19 cellular contexts compared by ENCODE assay signal in the genomic region with DNA sequence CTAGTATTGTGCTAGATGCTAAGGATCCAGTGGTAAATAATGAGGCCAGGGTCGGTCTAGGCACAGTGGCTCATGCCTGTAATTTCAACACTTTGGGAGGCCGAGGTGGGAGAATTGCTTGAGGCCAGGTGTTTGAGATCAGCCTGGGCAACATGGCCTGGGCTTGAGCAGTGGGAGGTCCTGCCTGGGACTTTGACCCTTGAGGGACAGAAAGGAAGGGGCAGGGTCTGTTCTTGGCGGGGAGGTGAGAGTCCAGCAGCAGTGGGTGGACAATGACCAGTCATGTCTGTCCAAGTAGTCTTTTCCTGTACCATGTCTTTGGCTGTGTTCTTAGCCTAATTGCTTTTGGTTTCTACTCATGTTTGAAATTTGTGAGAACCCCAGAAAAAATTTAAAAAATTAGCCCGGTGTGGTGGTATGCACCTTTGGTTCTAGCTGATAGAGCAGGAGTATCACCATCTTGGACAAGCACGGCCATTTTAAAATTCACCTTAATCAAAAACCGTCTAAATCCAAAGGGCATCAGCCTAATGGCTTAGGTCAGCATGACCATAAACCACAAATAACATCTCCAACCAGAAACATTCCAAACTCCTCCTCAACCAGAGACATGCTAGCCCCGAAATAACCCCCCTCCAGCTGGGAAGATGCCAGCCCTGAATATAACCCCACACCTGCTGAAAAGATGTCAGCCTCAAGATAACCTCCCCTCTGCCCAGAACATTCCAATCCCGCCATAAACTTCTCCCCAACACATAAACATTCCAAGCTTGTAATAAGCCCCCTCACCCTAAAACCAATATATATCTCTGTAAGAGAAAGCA.
"Had no signal": no experiment of that assay in that cellular context is flagged by ENCODE, and none has a peak within 500 bp of the region (broad histone marks: within the 10 kb centered on the region; RNA-seq: fewer than 3 reads in every experiment).

No MANE protein-coding gene starts in this region.

- H3K27me3 Mint-ChIP-seq: progenitor cell of endocrine pancreas had no signal

- H3K4me1 ChIP-seq: adrenal gland had no signal

- FAIRE-seq: kidney, small intestine had no signal

- H3K36me3 Mint-ChIP-seq: activated naive CD4-positive, alpha-beta T cell treated with anti-CD3 and anti-CD28 coated beads, Interleukin-2, amount 50 U/mL, for 72 hours had no signal

- H3K4me3 ChIP-seq: adrenal gland, left lung, stomach had no signal

- H3K27me3 ChIP-seq: adrenal gland, left lung, stomach had no signal

- ATAC-seq: activated naive CD4-positive, alpha-beta T cell treated with anti-CD3 and anti-CD28 coated beads, Interleukin-2, amount 50 U/mL, for 72 hours; activated T-cell treated with anti-CD3 and anti-CD28 coated beads, Interleukin-2, amount 50 U/mL, for 72 hours; left lung; right cardiac atrium had no signal

- H3K36me3 ChIP-seq: adrenal gland, left lung, stomach had no signal

- H3K4me3 Mint-ChIP-seq: activated T-cell treated with anti-CD3 and anti-CD28 coated beads, Interleukin-2, amount 50 U/mL, for 72 hours; neural crest cell had no signal

- H3K27ac Mint-ChIP-seq: activated naive CD4-positive, alpha-beta T cell treated with anti-CD3 and anti-CD28 coated beads, Interleukin-2, amount 50 U/mL, for 72 hours; activated T-cell treated with anti-CD3 and anti-CD28 coated beads, Interleukin-2, amount 50 U/mL, for 72 hours; progenitor cell of endocrine pancreas had no signal

- H3K9me3 Mint-ChIP-seq: activated naive CD4-positive, alpha-beta T cell treated with anti-CD3 and anti-CD28 coated beads, Interleukin-2, amount 50 U/mL, for 72 hours had no signal

- H3K9me3 ChIP-seq: adrenal gland, left lung, stomach had no signal

- DNase-seq: activated CD4-positive, alpha-beta T cell treated with anti-CD3 and anti-CD28 coated beads, Interleukin-2, amount 50 U/mL, for 1 hour; activated CD8-positive, alpha-beta memory T cell treated with anti-CD3 and anti-CD28 coated beads, Interleukin-2, amount 50 U/mL, for 4 hours; activated effector memory CD4-positive, alpha-beta T cell treated with anti-CD3 and anti-CD28 coated beads, Interleukin-2, amount 50 U/mL, for 16 hours; activated T-cell treated with anti-CD3 and anti-CD28 coated beads, Interleukin-2, amount 50 U/mL, for 72 hours; adrenal gland; foreskin fibroblast; glutamatergic neuron; hypothalamus; kidney; left lung; right cardiac atrium; small intestine; stimulated activated CD4-positive, alpha-beta T cell treated with anti-CD3 and anti-CD28 coated beads, Interleukin-15, amount 100 ng/mL, for 24 hours; stimulated activated CD4-positive, alpha-beta T cell treated with anti-CD3 and anti-CD28 coated beads, Interleukin-2, amount 100 ng/mL, for 48 hours; stomach; trophoblast cell had no signal

- H3K27ac ChIP-seq: adrenal gland, left lung, stomach had no signal
